In the genomic region with DNA sequence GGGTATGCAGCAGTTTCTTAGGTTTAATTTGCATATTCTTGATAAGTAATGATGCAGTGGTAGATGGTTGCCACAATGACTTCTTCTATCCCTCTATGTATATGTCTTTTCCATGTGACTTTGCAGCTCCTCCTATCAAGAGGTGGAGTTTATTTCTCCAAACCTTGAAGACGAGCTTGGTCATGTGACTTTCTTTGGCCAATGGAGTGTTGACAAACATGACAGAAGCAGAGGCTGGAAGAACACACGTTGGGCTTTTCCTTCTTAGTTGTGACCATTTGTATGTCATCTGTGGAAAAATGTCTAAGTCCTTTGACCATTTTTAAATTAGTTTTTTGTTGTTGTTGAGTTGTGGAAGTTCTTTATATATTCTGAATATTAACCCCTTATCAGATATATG, we compare ENCODE assay signal across 2 cellular contexts.
TF ChIP-seq lines count a peak whose summit lies in the region.

No MANE protein-coding gene starts in this region.

TF ChIP-seq in K562, 482 proteins besides CTCF, POLR2A, EP300 and RAD21:
- TF ChIP-seq, protein P1, sequence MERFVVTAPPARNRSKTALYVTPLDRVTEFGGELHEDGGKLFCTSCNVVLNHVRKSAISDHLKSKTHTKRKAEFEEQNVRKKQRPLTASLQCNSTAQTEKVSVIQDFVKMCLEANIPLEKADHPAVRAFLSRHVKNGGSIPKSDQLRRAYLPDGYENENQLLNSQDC (CRISPR knock-in tag; IDR thresholded peaks at IDR 0.05), result no peak
- TF ChIP-seq TOE1 (IDR thresholded peaks at IDR 0.05; ENCODE audit: borderline replicate concordance) (peak; percentile 38; the same call in 1 of the 2 replicates), TOE1 (CRISPR knock-in tag; IDR thresholded peaks at IDR 0.05; ENCODE audit: borderline replicate concordance, low read depth) (no peak)
- TF ChIP-seq, protein P2, sequence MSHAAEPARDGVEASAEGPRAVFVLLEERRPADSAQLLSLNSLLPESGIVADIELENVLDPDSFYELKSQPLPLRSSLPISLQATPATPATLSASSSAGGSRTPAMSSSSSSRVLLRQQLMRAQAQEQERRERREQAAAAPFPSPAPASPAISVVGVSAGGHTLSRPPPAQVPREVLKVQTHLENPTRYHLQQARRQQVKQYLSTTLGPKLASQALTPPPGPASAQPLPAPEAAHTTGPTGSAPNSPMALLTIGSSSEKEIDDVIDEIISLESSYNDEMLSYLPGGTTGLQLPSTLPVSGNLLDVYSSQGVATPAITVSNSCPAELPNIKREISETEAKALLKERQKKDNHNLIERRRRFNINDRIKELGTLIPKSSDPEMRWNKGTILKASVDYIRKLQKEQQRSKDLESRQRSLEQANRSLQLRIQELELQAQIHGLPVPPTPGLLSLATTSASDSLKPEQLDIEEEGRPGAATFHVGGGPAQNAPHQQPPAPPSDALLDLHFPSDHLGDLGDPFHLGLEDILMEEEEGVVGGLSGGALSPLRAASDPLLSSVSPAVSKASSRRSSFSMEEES (CRISPR knock-in tag; IDR thresholded peaks at IDR 0.05), result peak; percentile 82

TF ChIP-seq in liver, 16 proteins besides CTCF, POLR2A, EP300 and RAD21:
- TF ChIP-seq, protein P3, sequence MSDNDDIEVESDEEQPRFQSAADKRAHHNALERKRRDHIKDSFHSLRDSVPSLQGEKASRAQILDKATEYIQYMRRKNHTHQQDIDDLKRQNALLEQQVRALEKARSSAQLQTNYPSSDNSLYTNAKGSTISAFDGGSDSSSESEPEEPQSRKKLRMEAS (IDR thresholded peaks at IDR 0.05), result no peak
- TF ChIP-seq, protein P4, sequence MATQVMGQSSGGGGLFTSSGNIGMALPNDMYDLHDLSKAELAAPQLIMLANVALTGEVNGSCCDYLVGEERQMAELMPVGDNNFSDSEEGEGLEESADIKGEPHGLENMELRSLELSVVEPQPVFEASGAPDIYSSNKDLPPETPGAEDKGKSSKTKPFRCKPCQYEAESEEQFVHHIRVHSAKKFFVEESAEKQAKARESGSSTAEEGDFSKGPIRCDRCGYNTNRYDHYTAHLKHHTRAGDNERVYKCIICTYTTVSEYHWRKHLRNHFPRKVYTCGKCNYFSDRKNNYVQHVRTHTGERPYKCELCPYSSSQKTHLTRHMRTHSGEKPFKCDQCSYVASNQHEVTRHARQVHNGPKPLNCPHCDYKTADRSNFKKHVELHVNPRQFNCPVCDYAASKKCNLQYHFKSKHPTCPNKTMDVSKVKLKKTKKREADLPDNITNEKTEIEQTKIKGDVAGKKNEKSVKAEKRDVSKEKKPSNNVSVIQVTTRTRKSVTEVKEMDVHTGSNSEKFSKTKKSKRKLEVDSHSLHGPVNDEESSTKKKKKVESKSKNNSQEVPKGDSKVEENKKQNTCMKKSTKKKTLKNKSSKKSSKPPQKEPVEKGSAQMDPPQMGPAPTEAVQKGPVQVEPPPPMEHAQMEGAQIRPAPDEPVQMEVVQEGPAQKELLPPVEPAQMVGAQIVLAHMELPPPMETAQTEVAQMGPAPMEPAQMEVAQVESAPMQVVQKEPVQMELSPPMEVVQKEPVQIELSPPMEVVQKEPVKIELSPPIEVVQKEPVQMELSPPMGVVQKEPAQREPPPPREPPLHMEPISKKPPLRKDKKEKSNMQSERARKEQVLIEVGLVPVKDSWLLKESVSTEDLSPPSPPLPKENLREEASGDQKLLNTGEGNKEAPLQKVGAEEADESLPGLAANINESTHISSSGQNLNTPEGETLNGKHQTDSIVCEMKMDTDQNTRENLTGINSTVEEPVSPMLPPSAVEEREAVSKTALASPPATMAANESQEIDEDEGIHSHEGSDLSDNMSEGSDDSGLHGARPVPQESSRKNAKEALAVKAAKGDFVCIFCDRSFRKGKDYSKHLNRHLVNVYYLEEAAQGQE (IDR thresholded peaks at IDR 0.05), result no peak
- TF ChIP-seq HNF4A (conservative IDR thresholded peaks at IDR 0.05) (no peak), EGR1 (IDR thresholded peaks at IDR 0.05; ENCODE audit: low read depth in 2 of 2) (no peak), YY1 (IDR thresholded peaks at IDR 0.05) (no peak), FOXA1 (IDR thresholded peaks at IDR 0.05) (no peak), FOXA2 (IDR thresholded peaks at IDR 0.05) (no peak), TAF1 (conservative IDR thresholded peaks at IDR 0.05) (no peak), NR2F2 (IDR thresholded peaks at IDR 0.05) (no peak), JUND (IDR thresholded peaks at IDR 0.05) (no peak), SP1 (IDR thresholded peaks at IDR 0.05) (no peak), HNF4G (IDR thresholded peaks at IDR 0.05) (no peak)
- TF ChIP-seq, protein P5, sequence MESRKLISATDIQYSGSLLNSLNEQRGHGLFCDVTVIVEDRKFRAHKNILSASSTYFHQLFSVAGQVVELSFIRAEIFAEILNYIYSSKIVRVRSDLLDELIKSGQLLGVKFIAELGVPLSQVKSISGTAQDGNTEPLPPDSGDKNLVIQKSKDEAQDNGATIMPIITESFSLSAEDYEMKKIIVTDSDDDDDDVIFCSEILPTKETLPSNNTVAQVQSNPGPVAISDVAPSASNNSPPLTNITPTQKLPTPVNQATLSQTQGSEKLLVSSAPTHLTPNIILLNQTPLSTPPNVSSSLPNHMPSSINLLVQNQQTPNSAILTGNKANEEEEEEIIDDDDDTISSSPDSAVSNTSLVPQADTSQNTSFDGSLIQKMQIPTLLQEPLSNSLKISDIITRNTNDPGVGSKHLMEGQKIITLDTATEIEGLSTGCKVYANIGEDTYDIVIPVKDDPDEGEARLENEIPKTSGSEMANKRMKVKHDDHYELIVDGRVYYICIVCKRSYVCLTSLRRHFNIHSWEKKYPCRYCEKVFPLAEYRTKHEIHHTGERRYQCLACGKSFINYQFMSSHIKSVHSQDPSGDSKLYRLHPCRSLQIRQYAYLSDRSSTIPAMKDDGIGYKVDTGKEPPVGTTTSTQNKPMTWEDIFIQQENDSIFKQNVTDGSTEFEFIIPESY (IDR thresholded peaks at IDR 0.05), result no peak
- TF ChIP-seq, protein P6, sequence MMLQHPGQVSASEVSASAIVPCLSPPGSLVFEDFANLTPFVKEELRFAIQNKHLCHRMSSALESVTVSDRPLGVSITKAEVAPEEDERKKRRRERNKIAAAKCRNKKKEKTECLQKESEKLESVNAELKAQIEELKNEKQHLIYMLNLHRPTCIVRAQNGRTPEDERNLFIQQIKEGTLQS (IDR thresholded peaks at IDR 0.05), result no peak
